ENCODE assay signal across 1 cellular context in genomic region chr3:108461641-108462040, GRCh38.
TF ChIP-seq lines count a peak whose summit lies in the region.

No MANE protein-coding gene starts in this region.

TF ChIP-seq in GM12878, 131 proteins besides CTCF, POLR2A, EP300 and RAD21:
- TF ChIP-seq SMAD5 (IDR thresholded peaks at IDR 0.05; ENCODE audit: low read depth) (no peak), SP1 (IDR thresholded peaks at IDR 0.05; ENCODE audit: low read depth, low read length) (no peak)
